In genomic region chr5:41822036-41822435, GRCh38 we compare ENCODE assay signal across 19 cellular contexts. TPM values are rescaled to one million over a fixed set of nuclear protein-coding genes. Genes with fewer than 3 reads are reported as not detected.
DNase-seq lines count a peak whose midpoint lies in the region; ATAC-seq and TF ChIP-seq lines count a peak whose summit lies in the region.
"Had no signal": no experiment of that assay in that cellular context is flagged by ENCODE, and none has a peak within 500 bp of the region (broad histone marks: within the 10 kb centered on the region; RNA-seq: fewer than 3 reads in every experiment).

No MANE protein-coding gene starts in this region.

- POLR2A ChIA-PET in WTC11 (lab: Charles Lee) = no interaction called here

- H4K20me1 ChIP-seq in GM23338 (replicated peaks; ENCODE audit: insufficient read depth) = no peaks in the 10 kb centered on the region; the same call in 1 of the 2 replicates
- H4K20me1 ChIP-seq: BLaER1 had no signal

- no peak overlapping the region for H3K27ac Mint-ChIP-seq in GM23338
- H3K27ac Mint-ChIP-seq in WTC11 = no peak overlapping the region
- no peak overlapping the region for H3K27ac Mint-ChIP-seq in activated T-helper 2 cell treated with anti-CD3 and anti-CD28 coated beads, Interferon-gamma antibody, Interleukin-2, Interleukin-4, amounts not matched to agents 10 μg/mL and 5 μg/mL and 100 μg/mL, durations not matched to agents 14 hours and 24 hours and 36 hours
- H3K27ac Mint-ChIP-seq in CD14-positive monocyte = peak overlapping the region in 1 of 7 donors; percentile 42
- H3K27ac Mint-ChIP-seq: B cell; CD4-positive, alpha-beta T cell; CD8-positive, alpha-beta memory T cell; H9 had no signal

- DNase-seq in GM23338 (ENCODE audit: low spot score) (peak; percentile 27), WTC11 (ENCODE audit: low spot score) (peak; percentile 11), iPS-NIHi11 (ENCODE audit: low spot score) (peak; percentile 27), anterior cingulate cortex (lab: John Stamatoyannopoulos, UW) (no peak), CD14-positive monocyte (ENCODE audit: low spot score) (no peak)
- no peak for DNase-seq in activated T-helper 2 cell treated with anti-CD3 and anti-CD28 coated beads, Interferon-gamma antibody, Interleukin-2, Interleukin-4, amounts not matched to agents 10 μg/mL and 5 μg/mL and 100 μg/mL, durations not matched to agents 14 hours and 24 hours and 36 hours (ENCODE audit: low spot score)
- DNase-seq: CD4-positive, alpha-beta T cell; CD8-positive, alpha-beta memory T cell; DMS 273 treated with DMSO at 0.1 percent for 48 hours; DMS79; EL; GDM1; H9 had no signal

- H3K27me3 Mint-ChIP-seq in GM23338 (ENCODE audit: insufficient read depth, low read depth, poor library complexity) = no peaks in the 10 kb centered on the region
- H3K27me3 Mint-ChIP-seq in WTC11 (ENCODE audit: low read depth) = no peaks in the 10 kb centered on the region
- H3K27me3 Mint-ChIP-seq in activated T-helper 2 cell treated with anti-CD3 and anti-CD28 coated beads, Interferon-gamma antibody, Interleukin-2, Interleukin-4, amounts not matched to agents 10 μg/mL and 5 μg/mL and 100 μg/mL, durations not matched to agents 14 hours and 24 hours and 36 hours (ENCODE audit: low read depth) = no peaks in the 10 kb centered on the region
- H3K27me3 Mint-ChIP-seq in CD14-positive monocyte (ENCODE audit: low read depth in 3 of 3) = no peaks in the 10 kb centered on the region
- H3K27me3 Mint-ChIP-seq: B cell; CD4-positive, alpha-beta T cell; CD8-positive, alpha-beta memory T cell had no signal

- peak; percentile 73 for ATAC-seq in GM23338
- ATAC-seq in WTC11 = peak; percentile 67
- ATAC-seq: GM12878, HCT116 had no signal

- no peak overlapping the region for H3K4me2 ChIP-seq in GM23338
- H3K4me2 ChIP-seq: BLaER1 had no signal

- H3K27ac ChIP-seq in GM23338 (ENCODE audit: low read depth) = no peak overlapping the region
- H3K27ac ChIP-seq: 22Rv1, BLaER1, C4-2B had no signal

- H3K4me3 ChIP-seq in GM23338 = no peak overlapping the region
- H3K4me3 ChIP-seq: BLaER1, GM12878 had no signal

- no peaks in the 10 kb centered on the region for H3K36me3 ChIP-seq in GM23338 (ENCODE audit: insufficient read depth)

- H3K4me1 ChIP-seq in GM23338 (ENCODE audit: insufficient read depth) = no peaks in the 10 kb centered on the region
- H3K4me1 ChIP-seq: BLaER1 had no signal

- intact Hi-C loops in activated T-helper 2 cell treated with anti-CD3 and anti-CD28 coated beads, Interferon-gamma antibody, Interleukin-2, Interleukin-4, amounts not matched to agents 10 μg/mL and 5 μg/mL and 100 μg/mL, durations not matched to agents 14 hours and 24 hours and 36 hours (cut with micrococcal nuclease) = no loop called here
- intact Hi-C loops in CD14-positive monocyte (cut with micrococcal nuclease) = no loop called here

- H2AFZ ChIP-seq in GM23338 = no peak overlapping the region

- TF ChIP-seq CTCF in GM23338 (conservative IDR thresholded peaks at IDR 0.05; ENCODE audit: low read depth in 2 of 2) (no peak), WTC11 (IDR thresholded peaks at IDR 0.05) (no peak), CD14-positive monocyte (IDR thresholded peaks at IDR 0.05) (no peak)

- CTCF ChIA-PET in WTC11 (lab: Charles Lee) = interaction anchor here (0.9 to 1.0 kb wide), 2 partner anchors 35 to 236 kb away, joined by 3 read pairs; no protein-coding TSS in a partner anchor

- H3F3A ChIP-seq in GM23338 (replicated peaks; ENCODE audit: low read depth) = no peaks in the 10 kb centered on the region

- H3K79me2 ChIP-seq in GM23338 (replicated peaks; ENCODE audit: insufficient read depth) = no peaks in the 10 kb centered on the region

- H3K36me3 Mint-ChIP-seq in GM23338 (ENCODE audit: low read depth) (no peaks in the 10 kb centered on the region; the same call in 2 of the 3 replicates), WTC11 (no peaks in the 10 kb centered on the region), CD14-positive monocyte (peaks cover 7% of the 10 kb centered on the region in 2 donors)
- peaks cover 80% of the 10 kb centered on the region for H3K36me3 Mint-ChIP-seq in activated T-helper 2 cell treated with anti-CD3 and anti-CD28 coated beads, Interferon-gamma antibody, Interleukin-2, Interleukin-4, amounts not matched to agents 10 μg/mL and 5 μg/mL and 100 μg/mL, durations not matched to agents 14 hours and 24 hours and 36 hours (ENCODE audit: low read depth)

- H3K9me3 Mint-ChIP-seq in GM23338 (no peaks in the 10 kb centered on the region), WTC11 (no peaks in the 10 kb centered on the region), CD14-positive monocyte (peaks cover 0 to 3% (median 0%) of the 10 kb centered on the region in 7 donors)
- no peaks in the 10 kb centered on the region for H3K9me3 Mint-ChIP-seq in activated T-helper 2 cell treated with anti-CD3 and anti-CD28 coated beads, Interferon-gamma antibody, Interleukin-2, Interleukin-4, amounts not matched to agents 10 μg/mL and 5 μg/mL and 100 μg/mL, durations not matched to agents 14 hours and 24 hours and 36 hours
- H3K9me3 Mint-ChIP-seq: CD4-positive, alpha-beta T cell; CD8-positive, alpha-beta memory T cell; H9 had no signal

- no peaks in the 10 kb centered on the region for H3K27me3 ChIP-seq in GM23338 (ENCODE audit: insufficient read depth)
- H3K27me3 ChIP-seq: BLaER1 had no signal

- H3K4me1 Mint-ChIP-seq in GM23338 (no peaks in the 10 kb centered on the region; the same call in 2 of the 3 replicates), WTC11 (no peaks in the 10 kb centered on the region), CD14-positive monocyte (peaks cover 3% of the 10 kb centered on the region)
- peaks cover 10% of the 10 kb centered on the region for H3K4me1 Mint-ChIP-seq in activated T-helper 2 cell treated with anti-CD3 and anti-CD28 coated beads, Interferon-gamma antibody, Interleukin-2, Interleukin-4, amounts not matched to agents 10 μg/mL and 5 μg/mL and 100 μg/mL, durations not matched to agents 14 hours and 24 hours and 36 hours (ENCODE audit: low read depth)

- H3K9me2 ChIP-seq in GM23338 (ENCODE audit: insufficient read depth) = no peaks in the 10 kb centered on the region

- no peak overlapping the region for H3K4me3 Mint-ChIP-seq in GM23338
- H3K4me3 Mint-ChIP-seq in WTC11 = no peak overlapping the region
- no peak overlapping the region for H3K4me3 Mint-ChIP-seq in activated T-helper 2 cell treated with anti-CD3 and anti-CD28 coated beads, Interferon-gamma antibody, Interleukin-2, Interleukin-4, amounts not matched to agents 10 μg/mL and 5 μg/mL and 100 μg/mL, durations not matched to agents 14 hours and 24 hours and 36 hours (ENCODE audit: low read depth)
- H3K4me3 Mint-ChIP-seq in CD14-positive monocyte = no peak overlapping the region
- H3K4me3 Mint-ChIP-seq: B cell; CD4-positive, alpha-beta T cell; CD8-positive, alpha-beta memory T cell; H9 had no signal

TF ChIP-seq in GM23338, 12 proteins besides CTCF, POLR2A, EP300 and RAD21 (continues in another document):
- TF ChIP-seq EZH2phosphoT487 (IDR thresholded peaks at IDR 0.05; ENCODE audit: unreplicated experiment) = no peak

TF ChIP-seq in WTC11, 78 proteins besides CTCF, POLR2A, EP300 and RAD21 (continues in another document):
- TF ChIP-seq NFE2L1 (CRISPR knock-in tag; IDR thresholded peaks at IDR 0.05) (no peak), ZNF263 (CRISPR knock-in tag; IDR thresholded peaks at IDR 0.05; ENCODE audit: low read depth) (no peak), NFATC4 (CRISPR knock-in tag; IDR thresholded peaks at IDR 0.05) (no peak), NFYB (CRISPR knock-in tag; conservative IDR thresholded peaks at IDR 0.05; ENCODE audit: low read depth) (no peak), KAT7 (CRISPR knock-in tag; IDR thresholded peaks at IDR 0.05; ENCODE audit: borderline replicate concordance) (no peak), ETV6 (CRISPR knock-in tag; IDR thresholded peaks at IDR 0.05) (no peak), ATF1 (CRISPR knock-in tag; IDR thresholded peaks at IDR 0.05) (no peak), TEAD4 (CRISPR knock-in tag; IDR thresholded peaks at IDR 0.05) (no peak)
- TF ChIP-seq, protein P1, sequence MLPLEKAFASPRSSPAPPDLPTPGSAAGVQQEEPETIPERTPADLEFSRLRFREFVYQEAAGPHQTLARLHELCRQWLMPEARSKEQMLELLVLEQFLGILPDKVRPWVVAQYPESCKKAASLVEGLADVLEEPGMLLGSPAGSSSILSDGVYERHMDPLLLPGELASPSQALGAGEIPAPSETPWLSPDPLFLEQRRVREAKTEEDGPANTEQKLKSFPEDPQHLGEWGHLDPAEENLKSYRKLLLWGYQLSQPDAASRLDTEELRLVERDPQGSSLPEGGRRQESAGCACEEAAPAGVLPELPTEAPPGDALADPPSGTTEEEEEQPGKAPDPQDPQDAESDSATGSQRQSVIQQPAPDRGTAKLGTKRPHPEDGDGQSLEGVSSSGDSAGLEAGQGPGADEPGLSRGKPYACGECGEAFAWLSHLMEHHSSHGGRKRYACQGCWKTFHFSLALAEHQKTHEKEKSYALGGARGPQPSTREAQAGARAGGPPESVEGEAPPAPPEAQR (CRISPR knock-in tag; IDR thresholded peaks at IDR 0.05) = no peak

RNA-seq across cellular contexts. Expression of gene OXCT1, which starts 48.2 kb away (rescaled TPM):
- total RNA-seq in GM23338 (2014; rRNA removed; shearing (Covaris generic)) = 29.2 and 37.0 TPM in 2 replicates
- polyA plus RNA-seq in GM23338 (2016; fragmentation: Nextera tagmentation; extraction: Ambion mirVana) = 11.6 and 12.9 TPM in 2 replicates
- total RNA-seq in WTC11 (2021) = 20.6 to 23.1 TPM (median 20.9 TPM) in 3 replicates
- total RNA-seq in activated T-helper 2 cell treated with anti-CD3 and anti-CD28 coated beads, Interferon-gamma antibody, Interleukin-2, Interleukin-4, amounts not matched to agents 10 μg/mL and 5 μg/mL and 100 μg/mL, durations not matched to agents 14 hours and 24 hours and 36 hours = 118 and 123 TPM in 2 replicates
- polyA plus RNA-seq in CD14-positive monocyte = 1 to 10 TPM; 1.9 to 3.4 TPM

Comparison
In these comparisons a context has a peak if more than half of its experiments do, and no peak if none do; other contexts are left out.
1. DNase-seq: peak in GM23338 (single experiment), WTC11 (single experiment) and iPS-NIHi11 (single experiment); none in activated T-helper 2 cell treated with anti-CD3 and anti-CD28 coated beads, Interferon-gamma antibody, Interleukin-2, Interleukin-4, amounts not matched to agents 10 μg/mL and 5 μg/mL and 100 μg/mL, durations not matched to agents 14 hours and 24 hours and 36 hours (single experiment), anterior cingulate cortex (0 of 58) and CD14-positive monocyte (single experiment).